Comparison of ENCODE assay signal across 14 cellular contexts in the genomic region with DNA sequence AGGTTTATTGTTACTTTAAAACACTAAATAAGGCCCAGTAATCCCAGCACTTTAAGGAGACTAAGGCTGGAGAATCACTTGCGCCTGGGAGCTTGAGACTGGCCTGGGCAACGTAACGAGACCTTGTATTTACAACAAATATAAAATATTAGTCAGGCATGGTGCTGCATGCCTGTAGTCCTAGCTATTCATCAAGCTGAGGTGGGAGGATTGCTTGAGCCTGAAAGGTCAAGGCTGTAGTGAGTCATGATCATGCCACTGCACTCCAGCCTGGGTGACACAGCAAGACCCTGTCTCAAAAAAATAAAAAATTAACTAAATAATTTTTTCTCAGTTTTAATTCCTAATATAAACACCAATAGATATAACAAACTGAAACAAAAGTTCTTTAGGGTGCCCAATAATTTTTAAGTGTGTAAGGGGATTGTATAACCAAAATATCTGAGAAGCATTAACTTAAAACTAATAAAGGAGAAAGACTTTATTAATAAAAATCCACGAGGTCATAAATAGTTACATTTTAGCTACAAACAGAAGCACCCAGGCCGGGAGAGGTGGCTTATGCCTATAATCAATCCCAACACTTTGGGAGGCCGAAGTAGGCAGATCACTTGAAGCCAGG. TPM values are rescaled to one million over a fixed set of nuclear protein-coding genes. Genes with fewer than 3 reads are reported as not detected.
DNase-seq lines count a peak whose midpoint lies in the region; ATAC-seq and TF ChIP-seq lines count a peak whose summit lies in the region.
"Had no signal": no experiment of that assay in that cellular context is flagged by ENCODE, and none has a peak within 500 bp of the region (broad histone marks: within the 10 kb centered on the region; RNA-seq: fewer than 3 reads in every experiment).

No MANE protein-coding gene starts in this region.

- H3K27me3 ChIP-seq in GM23248 (replicated peaks; ENCODE audit: insufficient read depth), result no peaks in the 10 kb centered on the region
- no peaks in the 10 kb centered on the region for H3K27me3 ChIP-seq in fibroblast of lung (ENCODE audit: control insufficient read depth, insufficient read depth, low read length)
- H3K27me3 ChIP-seq: vagina had no signal

- H3K79me2 ChIP-seq in GM23248 (ENCODE audit: insufficient read depth), result peaks cover 75% of the 10 kb centered on the region
- peaks cover 24% of the 10 kb centered on the region for H3K79me2 ChIP-seq in fibroblast of lung (ENCODE audit: control insufficient read depth, insufficient read depth, low read length)

- H3K4me1 ChIP-seq in GM23248 (ENCODE audit: insufficient read depth) (peaks cover 22% of the 10 kb centered on the region), fibroblast of lung (ENCODE audit: control insufficient read depth, extremely low read depth, insufficient read depth, low read length) (peaks cover 7% of the 10 kb centered on the region)

- H3K4me2 ChIP-seq in GM23248 (ENCODE audit: unreplicated experiment), result peak overlapping the region; percentile 32
- no peak overlapping the region for H3K4me2 ChIP-seq in fibroblast of lung (ENCODE audit: extremely low read depth, insufficient read depth, low read length)

- WGBS in GM23248 (ENCODE audit: low coverage in 1 of 2, low lambda C conversion rate in 2 of 2, missing lambda C conversion rate in 2 of 2), 2 experiments, result 61 to 70% methylated on average over 6 of the region's 6 CpGs

- H3K27ac ChIP-seq in GM23248, result peak overlapping the region; percentile 76
- peak overlapping the region; percentile 46 for H3K27ac ChIP-seq in fibroblast of lung (ENCODE audit: insufficient read depth, low read length)
- H3K27ac ChIP-seq: vagina had no signal

- no peak for TF ChIP-seq CTCF in fibroblast of lung (conservative IDR thresholded peaks at IDR 0.05 in 1 of 2, IDR thresholded peaks at IDR 0.05 in 1 of 2; ENCODE audit: low read depth in 1 of 2, low read length in 2 of 2)

- no peak for ATAC-seq in GM18517 (IDR thresholded peaks at IDR 0.05; ENCODE audit: unreplicated experiment)

- H3K36me3 ChIP-seq in GM23248 (ENCODE audit: low read depth), result 0 out of 2 replicates have a peak, but pooled peaks cover 10% of the 10 kb centered on the region
- peaks cover 3% of the 10 kb centered on the region for H3K36me3 ChIP-seq in fibroblast of lung (ENCODE audit: control insufficient read depth, insufficient read depth, low read length)

- in situ Hi-C loops in GM23248 (cut with MboI), result no loop called here

- H3K9me3 ChIP-seq in GM23248 (ENCODE audit: low read depth) (no peaks in the 10 kb centered on the region), fibroblast of lung (ENCODE audit: control insufficient read depth, insufficient read depth, low read depth, low read length) (no peaks in the 10 kb centered on the region)
- H3K9me3 ChIP-seq: vagina had no signal

- no peaks in the 10 kb centered on the region for H3K9me2 ChIP-seq in GM23248 (ENCODE audit: insufficient read depth)

- DNase-seq in GM23248 (peak; percentile 69), RPMI7951 (ENCODE audit: low read depth) (peak; percentile 27), fibroblast of lung (ENCODE audit: low read depth in 2 of 2) (peak; percentile 64 to 73), renal cortical epithelial cell (ENCODE audit: low read depth) (peak; percentile 98), NK-92 (lab: John Stamatoyannopoulos, UW; ENCODE audit: unreplicated experiment) (no peak), DMS153 treated with DMSO at 0.1 percent for 48 hours (lab: John Stamatoyannopoulos, UW; ENCODE audit: unreplicated experiment) (no peak), SW 1271 (lab: John Stamatoyannopoulos, UW) (no peak)
- DNase-seq: activated CD4-positive, alpha-beta T cell treated with anti-CD3 and anti-CD28 coated beads for 48 hours; cortex of kidney; head of caudate nucleus; NCI-H1092; NCI-H526 treated with DMSO at 0.1 percent for 48 hours had no signal

- peak overlapping the region; percentile 29; the same call in 1 of the 2 replicates for H3K9ac ChIP-seq in GM23248
- H3K9ac ChIP-seq in fibroblast of lung (ENCODE audit: insufficient read depth, low read length), result no peak overlapping the region

- H3F3A ChIP-seq in GM23248 (ENCODE audit: insufficient read depth), result peaks cover 18% of the 10 kb centered on the region

- no peak overlapping the region for H3K4me3 ChIP-seq in GM23248
- H3K4me3 ChIP-seq in fibroblast of lung (replicated peaks in 1 of 4; ENCODE audit: control extremely low read depth in 1 of 4, insufficient read depth in 1 of 4, low read depth in 3 of 4, low read length in 4 of 4), result no peak overlapping the region
- H3K4me3 ChIP-seq: vagina had no signal

- H2AFZ ChIP-seq in GM23248 (no peak overlapping the region), fibroblast of lung (ENCODE audit: low read length) (no peak overlapping the region)

- H4K20me1 ChIP-seq in GM23248 (ENCODE audit: insufficient read depth) (no peaks in the 10 kb centered on the region), fibroblast of lung (ENCODE audit: control insufficient read depth, extremely low read depth, insufficient read depth, low read length) (no peaks in the 10 kb centered on the region)

RNA-seq across cellular contexts. Expression of gene FAM13B, which starts 32.7 kb away (rescaled TPM):
- 19.0 and 26.2 TPM in 2 replicates for total RNA-seq in GM23248 (2014; rRNA removed; shearing (Covaris generic))
- polyA plus RNA-seq in GM23248 (2016; fragmentation: Nextera tagmentation; extraction: Ambion mirVana) (13.7 and 15.6 TPM in 2 replicates), fibroblast of lung (19.2 and 20.7 TPM in 2 replicates)
- total RNA-seq in RPMI7951 (2014; rRNA removed; shearing (Covaris generic)), result 6.2 and 6.4 TPM in 2 replicates
- total RNA-seq in fibroblast of lung (19.8 and 25.1 TPM in 2 replicates), renal cortical epithelial cell (10.1 and 43.0 TPM in 2 replicates)
- 12.4 and 13.2 TPM in 2 replicates for polyA plus RNA-seq in fibroblast of lung (2012)
- polyA minus RNA-seq in fibroblast of lung (ENCODE audit: low replicate concordance), result 4.6 and 9.1 TPM in 2 replicates

Comparison
In these comparisons a context has a peak if more than half of its experiments do, and no peak if none do; other contexts are left out.
1. DNase-seq: peak in GM23248 (single experiment), RPMI7951 (single experiment), fibroblast of lung (2 of 2) and renal cortical epithelial cell (single experiment); none in NK-92 (single experiment), DMS153 treated with DMSO at 0.1 percent for 48 hours (single experiment) and SW 1271 (0 of 2).